In the genomic region with DNA sequence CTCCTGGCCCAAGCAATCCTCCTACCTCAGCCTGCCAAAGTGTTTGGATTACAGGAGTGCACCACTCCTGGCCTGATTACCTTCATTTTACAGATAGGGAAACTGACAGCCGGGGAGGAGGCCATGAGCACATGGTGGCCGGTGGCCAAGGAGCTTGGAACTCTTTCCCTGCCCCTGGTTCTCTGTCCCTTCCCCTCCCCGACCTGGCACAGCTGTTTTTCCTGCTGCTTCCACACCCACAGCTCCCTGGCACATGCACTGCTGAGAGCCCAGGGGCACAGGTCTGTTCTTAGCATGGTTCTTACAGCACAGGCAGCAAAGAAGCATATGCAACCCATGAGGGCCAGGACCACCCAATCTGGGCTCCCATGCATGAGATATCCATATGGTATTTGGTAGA, we compare ENCODE assay signal across 17 cellular contexts. TPM values are rescaled to one million over a fixed set of nuclear protein-coding genes. Genes with fewer than 3 reads are reported as not detected.
DNase-seq lines count a peak whose midpoint lies in the region; ATAC-seq and TF ChIP-seq lines count a peak whose summit lies in the region.
"Had no signal": no experiment of that assay in that cellular context is flagged by ENCODE, and none has a peak within 500 bp of the region (broad histone marks: within the 10 kb centered on the region; RNA-seq: fewer than 3 reads in every experiment).

No MANE protein-coding gene starts in this region.

- no peaks in the 10 kb centered on the region for H3K27me3 ChIP-seq in transverse colon

- no peaks in the 10 kb centered on the region for H3K36me3 ChIP-seq in transverse colon

- in situ Hi-C loops in transverse colon (cut with MboI; ENCODE audit: low pct_ligation_motif_present in 1 of 4, low pct_unique_long_range_greater_than_20kb in 1 of 4, low sequenced_read_pairs in 3 of 4): no loop called here

- intact Hi-C loops in Right ventricle myocardium superior (cut with DNase I) (no loop called here), cardiac septum (cut with DNase I) (no loop called here), transverse colon (cut with DNase I; ENCODE audit: low total_unique reads) (no loop called here)

- H3K27ac ChIP-seq in epithelial cell of prostate: peak overlapping the region; percentile 15
- H3K27ac ChIP-seq in transverse colon: no peak overlapping the region

- 46% methylated on average over 3 of the region's 3 CpGs; no CpG with 5 or more reads in 1 of the 2 donors for WGBS in transverse colon (ENCODE audit: low coverage in 1 of 2), 2 donors

- peak; percentile 62 for DNase-seq in Right ventricle myocardium superior
- DNase-seq in cardiac septum (ENCODE audit: low spot score): no peak
- no peak for DNase-seq in epithelial cell of prostate (ENCODE audit: low read depth, low spot score)
- peak; percentile 59 for DNase-seq in mucosa of gallbladder (ENCODE audit: low spot score)
- peak; percentile 53 for DNase-seq in transverse colon
- DNase-seq: ACHN, AML-193, DMS153, Kasumi-1, MM.1S, NCI-H1105, NCI-H187, NCI-H345, NCI-H526 had no signal

- ATAC-seq in Right ventricle myocardium superior (ENCODE audit: poor library complexity) (peak; percentile 73), HG03469 (IDR thresholded peaks at IDR 0.05; ENCODE audit: unreplicated experiment) (no peak), GM18498 (IDR thresholded peaks at IDR 0.05; ENCODE audit: unreplicated experiment) (no peak)

- H3K9me3 ChIP-seq in transverse colon: no peaks in the 10 kb centered on the region

- no peak for TF ChIP-seq EP300 in transverse colon (IDR thresholded peaks at IDR 0.05; ENCODE audit: low read depth)

- no peak overlapping the region for H3K4me3 ChIP-seq in transverse colon

- no peaks in the 10 kb centered on the region for H3K4me1 ChIP-seq in transverse colon

- no peak for TF ChIP-seq POLR2A in transverse colon (IDR thresholded peaks at IDR 0.05)

- no peak for TF ChIP-seq CTCF in transverse colon (IDR thresholded peaks at IDR 0.05)

RNA-seq across cellular contexts. Expression of gene SERINC2, which starts 18.3 kb away (rescaled TPM):
- total RNA-seq in Right ventricle myocardium superior (1.5 TPM), cardiac septum (2.8 TPM), mucosa of gallbladder (122 TPM), transverse colon (100 to 1,000 TPM in 3 of 4 donors, 10 to 100 TPM in 1; 85.6 to 343 (median 250) TPM)

RNA-seq across cellular contexts. Expression of gene FABP3, which starts 58.5 kb away (rescaled TPM):
- total RNA-seq in Right ventricle myocardium superior: 4,881 TPM
- total RNA-seq in cardiac septum: 3,048 TPM
- total RNA-seq in mucosa of gallbladder: 13.3 TPM
- 1 to 10 TPM in 2 of 4 donors, not detected in 2; 5.9 to 7.6 TPM for total RNA-seq in transverse colon
- total RNA-seq: HT-29 had no signal

Comparison
In these comparisons a context has a peak if more than half of its experiments do, and no peak if none do; other contexts are left out.
1. DNase-seq: peak in Right ventricle myocardium superior (single experiment), mucosa of gallbladder (single experiment) and transverse colon (single experiment); none in cardiac septum (single experiment) and epithelial cell of prostate (single experiment).
2. RNA of gene SERINC2, which starts 18.3 kb away (total RNA-seq): 85.6 to 343 TPM in transverse colon and 122 TPM in mucosa of gallbladder (single experiment); 2.8 TPM in cardiac septum (single experiment) and 1.5 TPM in Right ventricle myocardium superior (single experiment); every median in the first group is over 10 times any median in the second.
3. RNA of gene FABP3, which starts 58.5 kb away (total RNA-seq): 4,881 TPM in Right ventricle myocardium superior (single experiment) and 3,048 TPM in cardiac septum (single experiment); 13.3 TPM in mucosa of gallbladder (single experiment) and 5.9 to 7.6 TPM in transverse colon; every median in the first group is over 100 times any median in the second.